In genomic region chr4:76430519-76431388, GRCh38 we compare ENCODE assay signal across 8 cellular contexts.
A peak's percentile ranks its signal among the peaks of the same experiment; 100 is the strongest.
DNase-seq lines count a peak whose midpoint lies in the region; ATAC-seq, FAIRE-seq and TF ChIP-seq lines count a peak whose summit lies in the region.

No MANE protein-coding gene starts in this region.

- DNase-seq in stimulated activated naive CD8-positive, alpha-beta T cell treated with anti-CD3 and anti-CD28 coated beads, Interleukin-15, amount 100 ng/mL, for 72 hours = no peak
- DNase-seq in stimulated activated naive CD8-positive, alpha-beta T cell treated with anti-CD3 and anti-CD28 coated beads, Interleukin-15, Interleukin-2, amounts not matched to agents 100 U/mL and 50 U/mL, for 24 hours = no peak
- DNase-seq in NCI-H1105 treated with DMSO at 0.1 percent for 48 hours (lab: John Stamatoyannopoulos, UW) (peak; percentile 50), hepatic stellate cell (ENCODE audit: low spot score) (peak; percentile 42), tibial artery (no peak), H54 (ENCODE audit: insufficient read length, low spot score) (no peak)
- no peak for DNase-seq in effector CD4-positive, alpha-beta T cell

- no peak overlapping the region for H3K4me3 Mint-ChIP-seq in stimulated activated naive CD8-positive, alpha-beta T cell treated with anti-CD3 and anti-CD28 coated beads, Interleukin-15, amount 100 ng/mL, for 72 hours

- intact Hi-C loops in tibial artery (cut with DNase I; ENCODE audit: low total_unique reads) = loop anchor here (5.0 to 10.0 kb wide), 2 partner anchors 77 to 324 kb away; no protein-coding TSS in a partner anchor

- H3K4me3 ChIP-seq in WI38 (ENCODE audit: low read depth, low read length) (no peak overlapping the region), tibial artery (no peak overlapping the region)

- no peak for TF ChIP-seq POLR2A in H54 (IDR thresholded peaks at IDR 0.05; ENCODE audit: low read depth, low read length)

- H3K36me3 ChIP-seq in tibial artery = no peaks in the 10 kb centered on the region

- peaks cover 10% of the 10 kb centered on the region for H3K4me1 Mint-ChIP-seq in stimulated activated naive CD8-positive, alpha-beta T cell treated with anti-CD3 and anti-CD28 coated beads, Interleukin-15, amount 100 ng/mL, for 72 hours

- H3K4me1 ChIP-seq in tibial artery = peaks cover 0 to 11% (median 3%) of the 10 kb centered on the region in 4 donors

- peak; percentile 58 for ATAC-seq in stimulated activated naive CD8-positive, alpha-beta T cell treated with anti-CD3 and anti-CD28 coated beads, Interleukin-15, amount 100 ng/mL, for 72 hours
- no peak for ATAC-seq in stimulated activated naive CD8-positive, alpha-beta T cell treated with anti-CD3 and anti-CD28 coated beads, Interleukin-15, Interleukin-2, amounts not matched to agents 100 U/mL and 50 U/mL, for 24 hours

- no peaks in the 10 kb centered on the region for H3K9me3 ChIP-seq in tibial artery

- no peaks in the 10 kb centered on the region for H3K27me3 ChIP-seq in tibial artery

- FAIRE-seq in H54 (lab: Jason Lieb, UNC) = no peak

- H3K9me3 Mint-ChIP-seq in stimulated activated naive CD8-positive, alpha-beta T cell treated with anti-CD3 and anti-CD28 coated beads, Interleukin-15, amount 100 ng/mL, for 72 hours = no peaks in the 10 kb centered on the region

- H3K27me3 Mint-ChIP-seq in stimulated activated naive CD8-positive, alpha-beta T cell treated with anti-CD3 and anti-CD28 coated beads, Interleukin-15, amount 100 ng/mL, for 72 hours = peaks cover 23% of the 10 kb centered on the region

- TF ChIP-seq CTCF in WI38 (IDR thresholded peaks at IDR 0.05; ENCODE audit: low read depth, low read length) = peak; percentile 38; the same call in 1 of the 2 replicates
- peak; percentile 60 to 72 for TF ChIP-seq CTCF in tibial artery (IDR thresholded peaks at IDR 0.05)

- no peak overlapping the region for H3K27ac ChIP-seq in tibial artery

- H3K27ac Mint-ChIP-seq in stimulated activated naive CD8-positive, alpha-beta T cell treated with anti-CD3 and anti-CD28 coated beads, Interleukin-15, amount 100 ng/mL, for 72 hours = no peak overlapping the region

Comparison
In these comparisons a context has a peak if more than half of its experiments do, and no peak if none do; other contexts are left out.
1. DNase-seq: peak in NCI-H1105 treated with DMSO at 0.1 percent for 48 hours (single experiment) and hepatic stellate cell (single experiment); none in stimulated activated naive CD8-positive, alpha-beta T cell treated with anti-CD3 and anti-CD28 coated beads, Interleukin-15, amount 100 ng/mL, for 72 hours (0 of 2), stimulated activated naive CD8-positive, alpha-beta T cell treated with anti-CD3 and anti-CD28 coated beads, Interleukin-15, Interleukin-2, amounts not matched to agents 100 U/mL and 50 U/mL, for 24 hours (single experiment), tibial artery (0 of 2), H54 (single experiment) and effector CD4-positive, alpha-beta T cell (single experiment).